Comparison of ENCODE assay signal across 9 cellular contexts in the genomic region with DNA sequence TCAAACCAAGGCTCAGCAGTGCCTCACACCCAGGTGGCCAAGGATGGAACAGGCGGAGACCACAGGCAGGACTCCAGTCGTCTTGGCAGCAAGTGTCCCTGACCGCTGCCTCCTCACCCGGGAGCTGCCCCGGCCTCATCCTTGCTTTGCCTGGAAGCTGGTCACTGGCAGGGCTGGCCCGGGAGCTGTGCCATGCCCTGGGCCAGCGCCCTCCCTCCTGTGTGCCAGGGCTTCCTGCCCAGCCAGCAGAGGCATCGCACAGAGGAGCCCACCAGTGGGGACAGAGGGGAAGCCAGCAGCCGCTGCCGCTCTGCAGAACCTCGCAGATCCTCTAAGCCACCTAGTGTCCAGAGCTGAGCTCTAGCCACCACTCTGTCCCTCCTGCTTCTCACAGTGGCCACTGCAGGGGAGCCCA. TPM values are rescaled to one million over a fixed set of nuclear protein-coding genes. Genes with fewer than 3 reads are reported as not detected.
A peak's percentile ranks its signal among the peaks of the same experiment; 100 is the strongest.
DNase-seq lines count a peak whose midpoint lies in the region; ATAC-seq, FAIRE-seq and TF ChIP-seq lines count a peak whose summit lies in the region.
"Had no signal": no experiment of that assay in that cellular context is flagged by ENCODE, and none has a peak within 500 bp of the region (broad histone marks: within the 10 kb centered on the region; RNA-seq: fewer than 3 reads in every experiment).

No MANE protein-coding gene starts in this region.

- TF ChIP-seq POLR2A in GM12892 (IDR thresholded peaks at IDR 0.05; ENCODE audit: low read depth, low read length): no peak

- DNase-seq in COR-L47 (lab: John Stamatoyannopoulos, UW) (peak; percentile 79), cardiac septum (ENCODE audit: low spot score) (peak; percentile 89), posterior cingulate gyrus (peak; percentile 48 to 95 (median 68)), NCI-H2171 (lab: John Stamatoyannopoulos, UW) (no peak), GM12892 (ENCODE audit: insufficient read length) (no peak)
- DNase-seq in NK-92 treated with Interleukin-12 subunit alpha and Interleukin-12 subunit beta, amount 100 ng/mL, for 24 hours (lab: John Stamatoyannopoulos, UW): no peak
- DNase-seq: NCI-H226 had no signal

- intact Hi-C loops in cardiac septum (cut with DNase I) (loop anchor here (2.0 to 5.0 kb wide), 3 partner anchors 51 to 261 kb away; no protein-coding TSS in a partner anchor), posterior cingulate gyrus (cut with DNase I) (no loop called here)

- peak; percentile 86 for ATAC-seq in SK-N-SH treated with all-trans-retinoic acid at 6 μM for 48 hours
- ATAC-seq in HG02973 (IDR thresholded peaks at IDR 0.05; ENCODE audit: unreplicated experiment): no peak

- FAIRE-seq in GM12892 (lab: Jason Lieb, UNC): no peak

TF ChIP-seq in SK-N-SH treated with all-trans-retinoic acid at 6 μM for 48 hours, 23 proteins besides CTCF, POLR2A, EP300 and RAD21:
- TF ChIP-seq BACH2 (CRISPR knock-in tag; IDR thresholded peaks at IDR 0.05; ENCODE audit: borderline replicate concordance) (no peak), ZNF70 (CRISPR knock-in tag; IDR thresholded peaks at IDR 0.05) (no peak), RARB (CRISPR knock-in tag; IDR thresholded peaks at IDR 0.05) (no peak), SNAI2 (CRISPR knock-in tag; IDR thresholded peaks at IDR 0.05) (no peak), PPARA (CRISPR knock-in tag; IDR thresholded peaks at IDR 0.05; ENCODE audit: borderline replicate concordance) (no peak)
- TF ChIP-seq, protein P1, sequence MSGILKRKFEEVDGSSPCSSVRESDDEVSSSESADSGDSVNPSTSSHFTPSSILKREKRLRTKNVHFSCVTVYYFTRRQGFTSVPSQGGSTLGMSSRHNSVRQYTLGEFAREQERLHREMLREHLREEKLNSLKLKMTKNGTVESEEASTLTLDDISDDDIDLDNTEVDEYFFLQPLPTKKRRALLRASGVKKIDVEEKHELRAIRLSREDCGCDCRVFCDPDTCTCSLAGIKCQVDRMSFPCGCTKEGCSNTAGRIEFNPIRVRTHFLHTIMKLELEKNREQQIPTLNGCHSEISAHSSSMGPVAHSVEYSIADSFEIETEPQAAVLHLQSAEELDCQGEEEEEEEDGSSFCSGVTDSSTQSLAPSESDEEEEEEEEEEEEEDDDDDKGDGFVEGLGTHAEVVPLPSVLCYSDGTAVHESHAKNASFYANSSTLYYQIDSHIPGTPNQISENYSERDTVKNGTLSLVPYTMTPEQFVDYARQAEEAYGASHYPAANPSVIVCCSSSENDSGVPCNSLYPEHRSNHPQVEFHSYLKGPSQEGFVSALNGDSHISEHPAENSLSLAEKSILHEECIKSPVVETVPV (CRISPR knock-in tag; IDR thresholded peaks at IDR 0.05): no peak

RNA-seq across cellular contexts. Expression of a gene that starts 7.8 kb away (rescaled TPM):
- 82.0 TPM for total RNA-seq in cardiac septum
- polyA plus RNA-seq in GM12892 (2012; ENCODE audit: missing spikeins): 0.91 TPM

Comparison
In these comparisons a context has a peak if more than half of its experiments do, and no peak if none do; other contexts are left out.
1. DNase-seq: peak in COR-L47 (single experiment), cardiac septum (single experiment) and posterior cingulate gyrus (10 of 10); none in NK-92 treated with Interleukin-12 subunit alpha and Interleukin-12 subunit beta, amount 100 ng/mL, for 24 hours (single experiment), NCI-H2171 (single experiment) and GM12892 (single experiment).